ENCODE assay signal across 4 cellular contexts in genomic region chrX:8787119-8787518, GRCh38. TPM values are rescaled to one million over a fixed set of nuclear protein-coding genes. Genes with fewer than 3 reads are reported as not detected.
"Had no signal": no experiment of that assay in that cellular context is flagged by ENCODE, and none has a peak within 500 bp of the region (broad histone marks: within the 10 kb centered on the region; RNA-seq: fewer than 3 reads in every experiment).

No MANE protein-coding gene starts in this region.

RNA-seq across cellular contexts. Expression of gene FAM9A, which starts 14.1 kb away (rescaled TPM):
- total RNA-seq: LHCN-M2, M059J, MCF 10A, NCI-H460 had no signal

RNA-seq across cellular contexts. Expression of gene ANOS1, which starts 55.2 kb away (rescaled TPM):
- total RNA-seq: NCI-H460 had no signal
